10 cellular contexts compared by ENCODE assay signal in the genomic region with DNA sequence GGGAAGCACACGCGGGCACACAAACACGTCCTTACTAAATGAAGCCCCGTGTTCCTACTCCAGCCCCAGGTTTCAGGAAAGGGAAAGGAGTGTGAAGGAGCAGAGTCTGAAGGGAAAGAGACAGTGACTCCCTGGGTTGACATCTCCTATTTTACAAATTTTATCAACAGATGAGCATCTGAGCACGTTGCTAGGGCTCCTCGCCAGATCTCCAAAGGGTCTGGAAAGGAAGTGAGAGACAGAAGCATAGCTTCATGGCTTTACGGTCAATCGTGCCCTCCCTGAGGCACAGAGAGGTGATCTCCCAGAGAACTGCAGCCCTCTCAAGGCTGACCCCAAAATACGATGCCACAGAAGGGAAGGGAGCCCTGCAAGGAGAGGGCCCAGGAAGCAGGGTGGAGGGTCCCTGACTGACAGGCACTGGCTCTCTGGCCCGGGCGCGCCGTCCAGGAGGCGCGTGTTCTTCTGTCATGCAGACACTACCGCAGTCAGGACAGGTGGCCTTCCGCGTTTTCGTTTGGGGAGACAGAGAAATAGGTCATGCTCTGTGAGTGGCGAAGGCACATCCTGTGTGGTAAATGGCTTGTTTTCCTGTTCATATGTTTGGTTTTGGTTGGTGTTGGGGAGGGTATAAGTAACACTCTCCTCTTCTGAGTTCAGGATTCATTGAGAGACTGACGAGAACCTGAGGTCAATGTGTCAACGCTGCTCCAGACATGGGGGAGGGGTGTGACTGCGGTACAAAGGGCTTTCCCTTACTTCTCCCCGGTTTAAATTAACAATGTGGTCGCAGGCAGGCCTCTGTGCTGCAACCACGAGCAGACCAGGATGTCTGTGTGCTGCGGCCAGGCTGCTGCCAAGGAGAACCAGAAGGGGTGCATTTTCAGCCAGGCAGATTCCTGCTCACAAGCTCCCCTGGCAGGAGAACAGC.
DNase-seq lines count a peak whose midpoint lies in the region; ATAC-seq and TF ChIP-seq lines count a peak whose summit lies in the region.
"Had no signal": no experiment of that assay in that cellular context is flagged by ENCODE, and none has a peak within 500 bp of the region (broad histone marks: within the 10 kb centered on the region; RNA-seq: fewer than 3 reads in every experiment).

No MANE protein-coding gene starts in this region.

- peak; percentile 67 to 82 for ATAC-seq in activated CD4-positive, CD25-positive, alpha-beta regulatory T cell treated with anti-CD3 and anti-CD28 coated beads, Interleukin-2, amount 50 U/mL, for 24 hours
- peak; percentile 6 for ATAC-seq in stimulated activated memory B cell treated with anti-CD40 and anti-IgM and Interleukin-4, amounts not matched to agents 10 μg/mL and 1 μg/mL and 100 μg/mL, for 72 hours
- no peak for ATAC-seq in HG02885 (IDR thresholded peaks at IDR 0.05; ENCODE audit: poor library complexity, unreplicated experiment)
- ATAC-seq: A549 had no signal

- no peaks in the 10 kb centered on the region for H3K27me3 Mint-ChIP-seq in chondrocyte (ENCODE audit: low read depth)
- no peaks in the 10 kb centered on the region for H3K27me3 Mint-ChIP-seq in stimulated activated memory B cell treated with anti-CD40 and anti-IgM and Interleukin-4, amounts not matched to agents 10 μg/mL and 1 μg/mL and 100 μg/mL, for 72 hours

- DNase-seq in activated CD4-positive, CD25-positive, alpha-beta regulatory T cell (lab: John Stamatoyannopoulos, UW): no peak
- DNase-seq in T-helper 22 cell (ENCODE audit: low read depth) (peak; percentile 32), chondrocyte (ENCODE audit: low spot score) (no peak), HUDEP-2 (lab: John Stamatoyannopoulos, UW; ENCODE audit: unreplicated experiment in 76 of 76) (no peak), NCI-H510A treated with DMSO at 0.1 percent for 48 hours (lab: John Stamatoyannopoulos, UW) (no peak)
- DNase-seq: erythroblast had no signal

- H3K4me1 Mint-ChIP-seq in chondrocyte (ENCODE audit: low read depth): peaks cover 11% of the 10 kb centered on the region
- H3K4me1 Mint-ChIP-seq in stimulated activated memory B cell treated with anti-CD40 and anti-IgM and Interleukin-4, amounts not matched to agents 10 μg/mL and 1 μg/mL and 100 μg/mL, for 72 hours: no peaks in the 10 kb centered on the region

- no peaks in the 10 kb centered on the region for H3K36me3 Mint-ChIP-seq in chondrocyte (ENCODE audit: low read depth)
- H3K36me3 Mint-ChIP-seq in stimulated activated memory B cell treated with anti-CD40 and anti-IgM and Interleukin-4, amounts not matched to agents 10 μg/mL and 1 μg/mL and 100 μg/mL, for 72 hours: no peaks in the 10 kb centered on the region

- no peak overlapping the region for H3K4me3 Mint-ChIP-seq in chondrocyte (ENCODE audit: unreplicated experiment)
- H3K4me3 Mint-ChIP-seq in stimulated activated memory B cell treated with anti-CD40 and anti-IgM and Interleukin-4, amounts not matched to agents 10 μg/mL and 1 μg/mL and 100 μg/mL, for 72 hours: no peak overlapping the region

- peak overlapping the region; percentile 73 for H3K27ac Mint-ChIP-seq in chondrocyte (ENCODE audit: unreplicated experiment)
- H3K27ac Mint-ChIP-seq in stimulated activated memory B cell treated with anti-CD40 and anti-IgM and Interleukin-4, amounts not matched to agents 10 μg/mL and 1 μg/mL and 100 μg/mL, for 72 hours: no peak overlapping the region

- no peaks in the 10 kb centered on the region for H3K9me3 Mint-ChIP-seq in chondrocyte (ENCODE audit: low read depth)
- H3K9me3 Mint-ChIP-seq in stimulated activated memory B cell treated with anti-CD40 and anti-IgM and Interleukin-4, amounts not matched to agents 10 μg/mL and 1 μg/mL and 100 μg/mL, for 72 hours: no peaks in the 10 kb centered on the region

- TF ChIP-seq CTCF in chondrocyte (IDR thresholded peaks at IDR 0.05): no peak
